ENCODE assay signal across 2 cellular contexts in the genomic region with DNA sequence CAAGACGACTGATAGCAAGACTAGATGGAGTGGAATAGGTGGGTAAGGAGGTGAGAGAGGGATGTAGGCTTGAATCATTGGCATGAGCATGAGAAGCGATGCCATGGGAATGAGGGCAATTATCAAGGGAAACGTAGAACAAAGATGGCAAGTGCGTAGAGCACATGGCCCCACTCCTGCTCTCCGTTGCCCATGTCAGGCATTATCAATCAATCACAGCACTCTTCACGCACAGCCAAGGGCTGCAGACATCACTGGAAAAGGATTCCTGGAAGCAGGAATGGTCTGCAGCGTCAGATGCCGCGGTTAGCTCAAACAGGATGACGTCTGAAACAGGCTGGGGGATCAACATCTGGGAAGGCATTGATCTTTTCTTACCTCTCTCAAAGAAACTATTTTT.
TF ChIP-seq lines count a peak whose summit lies in the region.

No MANE protein-coding gene starts in this region.

TF ChIP-seq in GM23338, 12 proteins besides CTCF, POLR2A, EP300 and RAD21:
- TF ChIP-seq EZH2phosphoT487 (IDR thresholded peaks at IDR 0.05; ENCODE audit: unreplicated experiment) (no peak), EZH2 (IDR thresholded peaks at IDR 0.05; ENCODE audit: low read depth, unreplicated experiment) (no peak), ZNF114 (CRISPR knock-in tag; IDR thresholded peaks at IDR 0.05) (no peak), JUNB (IDR thresholded peaks at IDR 0.05; ENCODE audit: unreplicated experiment) (no peak), NANOG (IDR thresholded peaks at IDR 0.05; ENCODE audit: borderline replicate concordance) (no peak), CREB1 (CRISPR knock-in tag; IDR thresholded peaks at IDR 0.05; ENCODE audit: low read depth) (no peak)
TF ChIP-seq in GM23338: peak in this region for 0.

TF ChIP-seq in HEK293, 187 proteins besides CTCF, POLR2A, EP300 and RAD21:
- TF ChIP-seq ZNF266 (tag by site-specific recombination; IDR thresholded peaks at IDR 0.05; ENCODE audit: low read depth): no peak
- no peak for TF ChIP-seq ZNF37A (tag by site-specific recombination; IDR thresholded peaks at IDR 0.05)
- TF ChIP-seq, protein P1, sequence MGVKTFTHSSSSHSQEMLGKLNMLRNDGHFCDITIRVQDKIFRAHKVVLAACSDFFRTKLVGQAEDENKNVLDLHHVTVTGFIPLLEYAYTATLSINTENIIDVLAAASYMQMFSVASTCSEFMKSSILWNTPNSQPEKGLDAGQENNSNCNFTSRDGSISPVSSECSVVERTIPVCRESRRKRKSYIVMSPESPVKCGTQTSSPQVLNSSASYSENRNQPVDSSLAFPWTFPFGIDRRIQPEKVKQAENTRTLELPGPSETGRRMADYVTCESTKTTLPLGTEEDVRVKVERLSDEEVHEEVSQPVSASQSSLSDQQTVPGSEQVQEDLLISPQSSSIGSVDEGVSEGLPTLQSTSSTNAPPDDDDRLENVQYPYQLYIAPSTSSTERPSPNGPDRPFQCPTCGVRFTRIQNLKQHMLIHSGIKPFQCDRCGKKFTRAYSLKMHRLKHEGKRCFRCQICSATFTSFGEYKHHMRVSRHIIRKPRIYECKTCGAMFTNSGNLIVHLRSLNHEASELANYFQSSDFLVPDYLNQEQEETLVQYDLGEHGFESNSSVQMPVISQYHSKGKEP (tag by site-specific recombination; IDR thresholded peaks at IDR 0.05): no peak
- no peak for TF ChIP-seq GLI2 (tag by site-specific recombination; IDR thresholded peaks at IDR 0.05; ENCODE audit: borderline replicate concordance, low read depth)
- no peak for TF ChIP-seq HOXD13 (CRISPR knock-in tag; IDR thresholded peaks at IDR 0.05; ENCODE audit: borderline replicate concordance)
- TF ChIP-seq ZNF26 (tag by site-specific recombination; IDR thresholded peaks at IDR 0.05): no peak
- TF ChIP-seq SP2 (tag by site-specific recombination; IDR thresholded peaks at IDR 0.05): no peak
- TF ChIP-seq ZNF660 (tag by site-specific recombination; IDR thresholded peaks at IDR 0.05): 0 out of 2 replicates have a peak, but pooled peaks have one; percentile 31
- TF ChIP-seq ZNF133 (tag by site-specific recombination; IDR thresholded peaks at IDR 0.05): no peak
- TF ChIP-seq MYNN (tag by site-specific recombination; IDR thresholded peaks at IDR 0.05; ENCODE audit: borderline replicate concordance): no peak
- TF ChIP-seq ZBTB17 (tag by site-specific recombination; IDR thresholded peaks at IDR 0.05): peak; percentile 90
- no peak for TF ChIP-seq ZBTB7A (tag by site-specific recombination; IDR thresholded peaks at IDR 0.05; ENCODE audit: low read depth)
- TF ChIP-seq KLF9 (tag by site-specific recombination; IDR thresholded peaks at IDR 0.05; ENCODE audit: low read depth): no peak
- no peak for TF ChIP-seq ZNF423 (tag by site-specific recombination; IDR thresholded peaks at IDR 0.05)
